30 cellular contexts compared by ENCODE assay signal in the genomic region with DNA sequence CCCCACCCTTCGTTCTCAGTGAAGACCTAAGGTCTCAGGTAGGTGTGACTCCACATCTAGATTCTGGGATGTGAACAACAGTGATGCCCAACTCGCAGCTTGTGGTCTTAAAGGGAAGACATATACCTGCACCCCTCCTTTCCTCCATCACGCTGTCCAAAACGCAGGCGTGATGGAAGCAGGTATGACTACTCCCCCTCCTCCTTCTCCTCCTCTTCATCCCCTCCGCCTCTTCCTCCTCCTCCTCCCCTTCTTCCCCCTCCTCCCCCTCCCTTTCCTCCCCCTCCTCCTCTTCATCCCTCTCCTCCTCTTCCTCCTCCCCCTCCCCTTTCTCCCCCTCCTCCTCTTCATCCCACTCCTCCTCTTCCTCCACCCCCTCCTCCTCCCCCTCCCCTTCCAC.
"Had no signal": no experiment of that assay in that cellular context is flagged by ENCODE, and none has a peak within 500 bp of the region (broad histone marks: within the 10 kb centered on the region; RNA-seq: fewer than 3 reads in every experiment).

No MANE protein-coding gene starts in this region.

- DNase-seq: activated CD4-positive, alpha-beta T cell treated with anti-CD3 and anti-CD28 coated beads for 1 hour; activated CD4-positive, alpha-beta T cell treated with anti-CD3 and anti-CD28 coated beads, Interleukin-2, amount 50 U/mL, for 1 hour; activated CD8-positive, alpha-beta memory T cell treated with anti-CD3 and anti-CD28 coated beads, Interleukin-2, amount 10 ng/mL, durations not matched to agents 7 days and 5 days; activated CD8-positive, alpha-beta T cell treated with anti-CD3 and anti-CD28 coated beads, Interleukin-2, amount 10 ng/mL, durations not matched to agents 7 days and 5 days; activated naive CD4-positive, alpha-beta T cell treated with anti-CD3 and anti-CD28 coated beads for 36 hours; activated naive CD8-positive, alpha-beta T cell treated with anti-CD3 and anti-CD28 coated beads for 36 hours; activated T-cell treated with anti-CD3 and anti-CD28 coated beads, Interleukin-2, amount 50 U/mL, for 48 hours; aorta; dorsolateral prefrontal cortex; effector memory CD4-positive, alpha-beta T cell; left ventricle myocardium inferior; naive B cell; small intestine; stimulated activated CD4-positive, alpha-beta T cell treated with anti-CD3 and anti-CD28 coated beads, Interleukin-1b, Interleukin-23, amount 100 ng/mL, for 48 hours; stimulated activated CD4-positive, alpha-beta T cell treated with anti-CD3 and anti-CD28 coated beads, Interleukin-4, amount 100 ng/mL, for 4 hours; stimulated activated CD8-positive, alpha-beta memory T cell treated with anti-CD3 and anti-CD28 coated beads, Interleukin-4, amount 100 ng/mL, for 48 hours; stimulated activated naive B cell treated with anti-CD40 and anti-IgM and Interleukin-4, amounts not matched to agents 10 μg/mL and 1 μg/mL and 100 μg/mL, for 72 hours; stomach; T-helper 2 cell; tibial artery; upper lobe of right lung had no signal

- H3K79me2 ChIP-seq: hepatocyte had no signal

- H3K36me3 ChIP-seq: adrenal gland, cardiac muscle cell, gastroesophageal sphincter, left ventricle myocardium inferior, neural progenitor cell, stomach, suprapubic skin, tibial artery, upper lobe of right lung had no signal

- H2AFZ ChIP-seq: hepatocyte, neural progenitor cell had no signal

- H3K4me1 ChIP-seq: adrenal gland had no signal

- H3K4me2 ChIP-seq: hepatocyte, neural progenitor cell had no signal

- H3K9me3 Mint-ChIP-seq: activated naive CD4-positive, alpha-beta T cell treated with anti-CD3 and anti-CD28 coated beads for 36 hours; activated naive CD8-positive, alpha-beta T cell treated with anti-CD3 and anti-CD28 coated beads for 36 hours; activated T-helper 2 cell treated with anti-CD3 and anti-CD28 coated beads, Interferon-gamma antibody, Interleukin-2, Interleukin-4, amounts not matched to agents 10 μg/mL and 5 μg/mL and 100 μg/mL, durations not matched to agents 14 hours and 24 hours and 36 hours; neural progenitor cell had no signal

- H3K4me3 Mint-ChIP-seq: activated CD8-positive, alpha-beta memory T cell treated with anti-CD3 and anti-CD28 coated beads, Interleukin-2, amount 10 ng/mL, durations not matched to agents 7 days and 5 days; activated CD8-positive, alpha-beta T cell treated with anti-CD3 and anti-CD28 coated beads, Interleukin-2, amount 10 ng/mL, durations not matched to agents 7 days and 5 days; activated naive CD4-positive, alpha-beta T cell treated with anti-CD3 and anti-CD28 coated beads for 36 hours; activated naive CD8-positive, alpha-beta T cell treated with anti-CD3 and anti-CD28 coated beads for 36 hours; brain; neural progenitor cell; stimulated activated naive B cell treated with anti-CD40 and anti-IgM and Interleukin-4, amounts not matched to agents 10 μg/mL and 1 μg/mL and 100 μg/mL, for 72 hours had no signal

- H3K27me3 ChIP-seq: cardiac muscle cell, hepatocyte, neural progenitor cell, tibial artery had no signal

- H3K4me1 Mint-ChIP-seq: activated CD8-positive, alpha-beta memory T cell treated with anti-CD3 and anti-CD28 coated beads, Interleukin-2, amount 10 ng/mL, durations not matched to agents 7 days and 5 days; stimulated activated naive B cell treated with anti-CD40 and anti-IgM and Interleukin-4, amounts not matched to agents 10 μg/mL and 1 μg/mL and 100 μg/mL, for 72 hours had no signal

- H3K27ac ChIP-seq: dorsolateral prefrontal cortex, hepatocyte, neural progenitor cell, suprapubic skin, upper lobe of right lung had no signal

- H3K36me3 Mint-ChIP-seq: activated naive CD8-positive, alpha-beta T cell treated with anti-CD3 and anti-CD28 coated beads for 36 hours; brain; naive B cell; neural progenitor cell; stimulated activated naive B cell treated with anti-CD40 and anti-IgM and Interleukin-4, amounts not matched to agents 10 μg/mL and 1 μg/mL and 100 μg/mL, for 72 hours had no signal

- H3K4me3 ChIP-seq: adrenal gland, cardiac muscle cell, hepatocyte, lung, neural progenitor cell, suprapubic skin, upper lobe of right lung had no signal

- H3K9me3 ChIP-seq: adrenal gland, gastroesophageal sphincter, left ventricle myocardium inferior, suprapubic skin, tibial artery, upper lobe of right lung had no signal

- ATAC-seq: activated CD8-positive, alpha-beta memory T cell treated with anti-CD3 and anti-CD28 coated beads, Interleukin-2, amount 10 ng/mL, durations not matched to agents 7 days and 5 days; activated CD8-positive, alpha-beta T cell treated with anti-CD3 and anti-CD28 coated beads, Interleukin-2, amount 10 ng/mL, durations not matched to agents 7 days and 5 days; stimulated activated naive B cell treated with anti-CD40 and anti-IgM and Interleukin-4, amounts not matched to agents 10 μg/mL and 1 μg/mL and 100 μg/mL, for 72 hours; upper lobe of right lung had no signal

- H3K27ac Mint-ChIP-seq: activated CD8-positive, alpha-beta memory T cell treated with anti-CD3 and anti-CD28 coated beads, Interleukin-2, amount 10 ng/mL, durations not matched to agents 7 days and 5 days; activated CD8-positive, alpha-beta T cell treated with anti-CD3 and anti-CD28 coated beads, Interleukin-2, amount 10 ng/mL, durations not matched to agents 7 days and 5 days; activated naive CD4-positive, alpha-beta T cell treated with anti-CD3 and anti-CD28 coated beads for 36 hours; activated naive CD8-positive, alpha-beta T cell treated with anti-CD3 and anti-CD28 coated beads for 36 hours; activated T-helper 2 cell treated with anti-CD3 and anti-CD28 coated beads, Interferon-gamma antibody, Interleukin-2, Interleukin-4, amounts not matched to agents 10 μg/mL and 5 μg/mL and 100 μg/mL, durations not matched to agents 14 hours and 24 hours and 36 hours; brain; naive B cell; neural progenitor cell; stimulated activated naive B cell treated with anti-CD40 and anti-IgM and Interleukin-4, amounts not matched to agents 10 μg/mL and 1 μg/mL and 100 μg/mL, for 72 hours had no signal

- FAIRE-seq: small intestine had no signal

- H3K9ac ChIP-seq: neural progenitor cell had no signal
